In the genomic region with DNA sequence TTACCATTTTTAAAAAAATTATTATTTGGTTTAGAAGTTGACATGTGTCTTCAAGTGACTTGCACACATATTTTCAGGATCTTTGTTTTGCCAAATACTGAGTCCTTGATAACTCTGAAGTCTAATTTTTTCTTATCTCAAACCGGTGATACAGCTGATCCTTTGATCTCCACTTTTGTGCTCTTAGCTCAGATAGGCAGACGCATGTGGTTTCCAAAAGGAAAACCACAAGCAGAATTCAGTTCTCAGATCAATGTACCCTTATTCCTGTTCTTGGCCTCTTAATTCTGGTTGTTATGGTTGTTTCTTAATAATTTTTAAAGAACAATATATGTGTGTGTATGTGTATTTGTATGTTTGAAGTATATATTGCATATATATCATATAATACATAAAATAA, we compare ENCODE assay signal across 1 cellular context.
TF ChIP-seq lines count a peak whose summit lies in the region.

No MANE protein-coding gene starts in this region.

TF ChIP-seq in SK-N-SH treated with all-trans-retinoic acid at 6 μM for 48 hours, 23 proteins besides CTCF, POLR2A, EP300 and RAD21 (continued from another document):
- TF ChIP-seq CREB5 (CRISPR knock-in tag; IDR thresholded peaks at IDR 0.05; ENCODE audit: low read depth) (no peak), ZNF70 (CRISPR knock-in tag; IDR thresholded peaks at IDR 0.05) (no peak)
